Comparison of ENCODE assay signal across 18 cellular contexts in the genomic region with DNA sequence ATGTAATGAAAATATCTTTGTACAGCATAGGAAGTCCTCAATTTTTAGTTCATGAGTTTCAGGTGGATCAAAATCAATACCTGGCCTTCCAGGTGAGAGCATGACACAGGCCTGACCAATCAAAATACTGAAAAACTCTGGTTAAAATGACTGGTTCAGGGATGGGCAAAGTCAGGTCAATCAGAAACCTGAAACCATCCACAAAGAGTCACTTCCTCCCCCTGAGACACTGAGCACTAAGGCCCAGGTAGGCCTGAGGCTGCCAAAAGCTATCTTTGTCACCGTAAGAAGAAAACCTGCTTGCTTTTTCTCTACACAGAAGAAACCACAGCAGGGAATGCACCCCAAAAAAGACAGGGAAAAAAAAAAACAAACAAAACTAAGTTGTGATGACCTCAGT.
DNase-seq lines count a peak whose midpoint lies in the region; ATAC-seq and TF ChIP-seq lines count a peak whose summit lies in the region.
"Had no signal": no experiment of that assay in that cellular context is flagged by ENCODE, and none has a peak within 500 bp of the region (broad histone marks: within the 10 kb centered on the region; RNA-seq: fewer than 3 reads in every experiment).

No MANE protein-coding gene starts in this region.

- H3K4me3 Mint-ChIP-seq in stimulated activated memory B cell treated with anti-CD40 and anti-IgM and Interleukin-4, amounts not matched to agents 10 μg/mL and 1 μg/mL and 100 μg/mL, for 72 hours, result no peak overlapping the region
- H3K4me3 Mint-ChIP-seq: CD4-positive, alpha-beta T cell; HFFc6; IgD-negative memory B cell had no signal

- H3K4me1 ChIP-seq in MM.1S (ENCODE audit: low read length) (peaks cover 9% of the 10 kb centered on the region; the same call in 1 of the 2 replicates), smooth muscle cell (ENCODE audit: low read depth) (no peaks in the 10 kb centered on the region)
- H3K4me1 ChIP-seq: Caco-2 had no signal

- no peak overlapping the region for H3K4me3 ChIP-seq in MM.1S (ENCODE audit: low read length)
- no peak overlapping the region for H3K4me3 ChIP-seq in smooth muscle cell
- H3K4me3 ChIP-seq: GM23248 had no signal

- H3K27me3 ChIP-seq in MM.1S (replicated peaks; ENCODE audit: insufficient read depth, low read length) (no peaks in the 10 kb centered on the region), smooth muscle cell (ENCODE audit: low read depth) (no peaks in the 10 kb centered on the region)

- TF ChIP-seq CTCF in MM.1S (IDR thresholded peaks at IDR 0.05; ENCODE audit: low read length) (no peak), smooth muscle cell (IDR thresholded peaks at IDR 0.05; ENCODE audit: borderline replicate concordance, insufficient read depth, poor library complexity, severe bottlenecking) (no peak)

- H2AFZ ChIP-seq in MM.1S (ENCODE audit: low read length) (no peak overlapping the region), smooth muscle cell (ENCODE audit: low read depth) (no peak overlapping the region)
- H2AFZ ChIP-seq: GM23248 had no signal

- H3K9me3 Mint-ChIP-seq in stimulated activated memory B cell treated with anti-CD40 and anti-IgM and Interleukin-4, amounts not matched to agents 10 μg/mL and 1 μg/mL and 100 μg/mL, for 72 hours, result peaks cover 3% of the 10 kb centered on the region
- H3K9me3 Mint-ChIP-seq: CD4-positive, alpha-beta T cell; IgD-negative memory B cell had no signal

- H3K4me2 ChIP-seq in MM.1S (ENCODE audit: low read depth, low read length), result no peak overlapping the region; the same call in 1 of the 2 replicates
- H3K4me2 ChIP-seq in smooth muscle cell, result no peak overlapping the region

- H3K36me3 ChIP-seq in MM.1S (replicated peaks; ENCODE audit: insufficient read depth, low read length) (no peaks in the 10 kb centered on the region), smooth muscle cell (ENCODE audit: low read depth) (no peaks in the 10 kb centered on the region)

- H3K79me2 ChIP-seq in MM.1S (ENCODE audit: low read length), result no peaks in the 10 kb centered on the region
- H3K79me2 ChIP-seq in smooth muscle cell (ENCODE audit: low read depth), result no peaks in the 10 kb centered on the region

- peak; percentile 29 for ATAC-seq in stimulated activated memory B cell treated with anti-CD40 and anti-IgM and Interleukin-4, amounts not matched to agents 10 μg/mL and 1 μg/mL and 100 μg/mL, for 72 hours
- no peak for ATAC-seq in HG02870 (IDR thresholded peaks at IDR 0.05; ENCODE audit: unreplicated experiment)
- ATAC-seq: HCT116, HepG2 had no signal

- H3K4me1 Mint-ChIP-seq in stimulated activated memory B cell treated with anti-CD40 and anti-IgM and Interleukin-4, amounts not matched to agents 10 μg/mL and 1 μg/mL and 100 μg/mL, for 72 hours, result no peaks in the 10 kb centered on the region
- H3K4me1 Mint-ChIP-seq: IgD-negative memory B cell had no signal

- H3K27me3 Mint-ChIP-seq in stimulated activated memory B cell treated with anti-CD40 and anti-IgM and Interleukin-4, amounts not matched to agents 10 μg/mL and 1 μg/mL and 100 μg/mL, for 72 hours, result no peaks in the 10 kb centered on the region
- H3K27me3 Mint-ChIP-seq: CD4-positive, alpha-beta T cell; IgD-negative memory B cell had no signal

- peak overlapping the region; percentile 29; the same call in 1 of the 2 replicates for H3K27ac ChIP-seq in MM.1S (ENCODE audit: low read length)
- H3K27ac ChIP-seq in smooth muscle cell (ENCODE audit: low read depth), result no peak overlapping the region
- H3K27ac ChIP-seq: C4-2B, GM23248 had no signal

- H3K9ac ChIP-seq in MM.1S (ENCODE audit: low read length), result no peak overlapping the region
- H3K9ac ChIP-seq in smooth muscle cell (ENCODE audit: low read depth), result no peak overlapping the region
- H3K9ac ChIP-seq: GM23248 had no signal

- no peaks in the 10 kb centered on the region for H4K20me1 ChIP-seq in MM.1S (ENCODE audit: insufficient read depth, low read length)
- no peaks in the 10 kb centered on the region for H4K20me1 ChIP-seq in smooth muscle cell (ENCODE audit: low read depth)

- H3K36me3 Mint-ChIP-seq in stimulated activated memory B cell treated with anti-CD40 and anti-IgM and Interleukin-4, amounts not matched to agents 10 μg/mL and 1 μg/mL and 100 μg/mL, for 72 hours, result no peaks in the 10 kb centered on the region
- H3K36me3 Mint-ChIP-seq: IgD-negative memory B cell had no signal

- H3F3A ChIP-seq in MM.1S (ENCODE audit: insufficient read depth, low read length), result no peaks in the 10 kb centered on the region
- no peaks in the 10 kb centered on the region for H3F3A ChIP-seq in smooth muscle cell (ENCODE audit: low read depth)

- H3K9me3 ChIP-seq in MM.1S (replicated peaks; ENCODE audit: insufficient read depth, low read length) (no peaks in the 10 kb centered on the region), smooth muscle cell (replicated peaks; ENCODE audit: low read depth) (no peaks in the 10 kb centered on the region)
- H3K9me3 ChIP-seq: Caco-2 had no signal

- peak; percentile 45 for DNase-seq in MM.1S
- DNase-seq in RPMI8226, result peak; percentile 11
- DNase-seq in iPS-NIHi11 (ENCODE audit: low spot score), result peak; percentile 7
- no peak for DNase-seq in NCI-H1417 treated with DMSO at 0.1 percent for 48 hours (lab: John Stamatoyannopoulos, UW)
- DNase-seq in smooth muscle cell (lab: John Stamatoyannopoulos, UW; ENCODE audit: unreplicated experiment), result no peak
- DNase-seq: ACHN; AML-193; Caco-2; CD4-positive, alpha-beta T cell; GM23248; H7; HFFc6 had no signal

- 63% methylated on average over 1 of the region's 1 CpG for WGBS in smooth muscle cell (ENCODE audit: low lambda C conversion rate)

- no peak overlapping the region for H3K27ac Mint-ChIP-seq in stimulated activated memory B cell treated with anti-CD40 and anti-IgM and Interleukin-4, amounts not matched to agents 10 μg/mL and 1 μg/mL and 100 μg/mL, for 72 hours
- H3K27ac Mint-ChIP-seq: CD4-positive, alpha-beta T cell; HFFc6; IgD-negative memory B cell had no signal

- H3K9me2 ChIP-seq in MM.1S (replicated peaks; ENCODE audit: insufficient read depth, low read length), result no peaks in the 10 kb centered on the region

Comparison
In these comparisons a context has a peak if more than half of its experiments do, and no peak if none do; other contexts are left out.
1. DNase-seq: peak in MM.1S (single experiment), RPMI8226 (single experiment) and iPS-NIHi11 (single experiment); none in NCI-H1417 treated with DMSO at 0.1 percent for 48 hours (single experiment) and smooth muscle cell (single experiment).